Comparison of ENCODE assay signal across 20 cellular contexts in the genomic region with DNA sequence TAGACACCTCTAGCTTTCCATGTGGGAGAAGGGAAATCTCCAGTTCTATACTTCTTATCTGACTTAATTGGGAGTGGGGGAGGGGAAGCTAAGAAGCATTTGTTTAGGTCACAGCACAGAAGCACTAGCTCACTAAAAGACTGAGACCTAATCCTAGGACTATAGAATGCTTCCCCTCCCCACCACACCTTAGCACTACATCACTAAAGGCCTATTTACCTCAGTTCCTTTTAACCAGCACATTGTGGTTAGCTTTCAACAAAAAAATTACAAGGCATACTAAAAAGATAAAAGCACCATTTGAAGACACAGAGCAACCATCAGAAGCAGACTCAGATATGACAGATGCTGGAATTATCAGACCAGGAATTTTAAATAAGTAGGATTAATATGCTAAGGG. TPM values are rescaled to one million over a fixed set of nuclear protein-coding genes. Genes with fewer than 3 reads are reported as not detected.
DNase-seq lines count a peak whose midpoint lies in the region; ATAC-seq and TF ChIP-seq lines count a peak whose summit lies in the region.
"Had no signal": no experiment of that assay in that cellular context is flagged by ENCODE, and none has a peak within 500 bp of the region (broad histone marks: within the 10 kb centered on the region; RNA-seq: fewer than 3 reads in every experiment).

No MANE protein-coding gene starts in this region.

- H3K27me3 Mint-ChIP-seq in activated T-cell treated with anti-CD3 and anti-CD28 coated beads, Interleukin-2, amount 50 U/mL, for 72 hours (ENCODE audit: low read depth) = no peaks in the 10 kb centered on the region

- H3K9ac ChIP-seq in DND-41 (ENCODE audit: low read depth, low read length) = no peak overlapping the region
- H3K9ac ChIP-seq in mesendoderm (ENCODE audit: low read length) = no peak overlapping the region
- H3K9ac ChIP-seq: BLaER1 had no signal

- H3K27me3 ChIP-seq in DND-41 (ENCODE audit: insufficient read depth, low read length, poor library complexity) (no peaks in the 10 kb centered on the region), mesendoderm (ENCODE audit: insufficient read depth, low read length, poor library complexity) (no peaks in the 10 kb centered on the region)
- H3K27me3 ChIP-seq: BLaER1 had no signal

- no peak overlapping the region for H3K27ac ChIP-seq in DND-41 (ENCODE audit: low read length)
- no peak overlapping the region for H3K27ac ChIP-seq in mesendoderm (ENCODE audit: low read depth, low read length)
- H3K27ac ChIP-seq: BLaER1, HL-60 had no signal

- H2BK120ac ChIP-seq in mesendoderm (ENCODE audit: low read depth, low read length) = no peak overlapping the region

- no peak overlapping the region for H2BK5ac ChIP-seq in mesendoderm (ENCODE audit: low read length)

- no peak overlapping the region for H3K56ac ChIP-seq in mesendoderm (ENCODE audit: low read length)

- peaks cover 14 to 15% of the 10 kb centered on the region in 2 donors for H3K36me3 Mint-ChIP-seq in activated T-cell treated with anti-CD3 and anti-CD28 coated beads, Interleukin-2, amount 50 U/mL, for 72 hours (ENCODE audit: insufficient read depth in 2 of 2)

- H2AK5ac ChIP-seq in mesendoderm (ENCODE audit: low read length) = no peak overlapping the region

- no peak overlapping the region for H3K4ac ChIP-seq in mesendoderm (ENCODE audit: low read depth, low read length)

- H3K4me3 Mint-ChIP-seq in activated T-cell treated with anti-CD3 and anti-CD28 coated beads, Interleukin-2, amount 50 U/mL, for 72 hours = no peak overlapping the region
- H3K4me3 Mint-ChIP-seq: CD14-positive monocyte; CD8-positive, alpha-beta T cell had no signal

- H4K8ac ChIP-seq in mesendoderm (ENCODE audit: low read depth, low read length) = no peak overlapping the region

- H3K4me2 ChIP-seq in DND-41 (ENCODE audit: insufficient read depth, low read length) (no peak overlapping the region), mesendoderm (ENCODE audit: low read length) (no peak overlapping the region)
- H3K4me2 ChIP-seq: BLaER1 had no signal

- peaks cover 7% of the 10 kb centered on the region; the same call in 1 of the 2 replicates for H3K36me3 ChIP-seq in DND-41 (ENCODE audit: insufficient read depth, low read length)
- no peaks in the 10 kb centered on the region for H3K36me3 ChIP-seq in mesendoderm (ENCODE audit: control insufficient read depth, insufficient read depth, low read length)

- no peak overlapping the region for H3K27ac Mint-ChIP-seq in activated T-cell treated with anti-CD3 and anti-CD28 coated beads, Interleukin-2, amount 50 U/mL, for 72 hours
- H3K27ac Mint-ChIP-seq: CD14-positive monocyte; CD8-positive, alpha-beta T cell had no signal

- H2AFZ ChIP-seq in DND-41 (ENCODE audit: low read depth, low read length) = no peak overlapping the region

- H3K4me1 ChIP-seq in DND-41 (ENCODE audit: insufficient read depth, low read length) (no peaks in the 10 kb centered on the region), mesendoderm (ENCODE audit: control insufficient read depth, low read depth, low read length) (no peaks in the 10 kb centered on the region)
- H3K4me1 ChIP-seq: BLaER1 had no signal

- no peak overlapping the region for H4K5ac ChIP-seq in mesendoderm (ENCODE audit: low read length)

- H3K79me1 ChIP-seq in mesendoderm (ENCODE audit: low read length) = no peaks in the 10 kb centered on the region

- DNase-seq in DND-41 = no peak
- peak; percentile 57 for DNase-seq in Jurkat, Clone E6-1 (ENCODE audit: low read depth, low spot score)
- DNase-seq in OCI-M1 (lab: John Stamatoyannopoulos, UW) = peak; percentile 29
- peak; percentile 35 for DNase-seq in mesendoderm
- no peak for DNase-seq in activated T-cell treated with anti-CD3 and anti-CD28 coated beads, Interleukin-2, amount 50 U/mL, for 72 hours
- DNase-seq in NCI-H2171 treated with DMSO at 0.1 percent for 48 hours (lab: John Stamatoyannopoulos, UW) = no peak
- DNase-seq: 8988T; Calu3; CD8-positive, alpha-beta T cell; GDM1; HCEC 1CT; KBM-7 had no signal

- no peak overlapping the region for H3K18ac ChIP-seq in mesendoderm (ENCODE audit: low read length)

- peaks cover 6% of the 10 kb centered on the region for H3K4me1 Mint-ChIP-seq in activated T-cell treated with anti-CD3 and anti-CD28 coated beads, Interleukin-2, amount 50 U/mL, for 72 hours (ENCODE audit: low read depth)

- H4K20me1 ChIP-seq in DND-41 (ENCODE audit: insufficient read depth, low read length) = no peaks in the 10 kb centered on the region
- H4K20me1 ChIP-seq: BLaER1 had no signal

- peaks cover 4 to 10% of the 10 kb centered on the region in 2 donors for H3K9me3 Mint-ChIP-seq in activated T-cell treated with anti-CD3 and anti-CD28 coated beads, Interleukin-2, amount 50 U/mL, for 72 hours

- H2BK15ac ChIP-seq in mesendoderm (replicated peaks; ENCODE audit: low read depth) = no peak overlapping the region

- no peak overlapping the region for H3K23ac ChIP-seq in mesendoderm (ENCODE audit: low read length)

- TF ChIP-seq CTCF in DND-41 (IDR thresholded peaks at IDR 0.05; ENCODE audit: borderline replicate concordance, extremely low read depth, low read length, poor library complexity, severe bottlenecking) = no peak

- no peaks in the 10 kb centered on the region for H3K9me3 ChIP-seq in DND-41 (ENCODE audit: insufficient read depth, low read length, severe bottlenecking)
- H3K9me3 ChIP-seq: BLaER1 had no signal

- H3K4me3 ChIP-seq in DND-41 (ENCODE audit: low read depth in 1 of 2, low read length in 2 of 2) (no peak overlapping the region), mesendoderm (ENCODE audit: low read length) (no peak overlapping the region)
- no peak overlapping the region for H3K4me3 ChIP-seq in Jurkat, Clone E6-1 (ENCODE audit: low read length)
- H3K4me3 ChIP-seq: BLaER1 had no signal

- ATAC-seq in DND-41 (ENCODE audit: insufficient read depth, low read depth) = peak; percentile 61; the same call in 2 of the 3 replicates
- no peak for ATAC-seq in HG03378 (IDR thresholded peaks at IDR 0.05; ENCODE audit: unreplicated experiment)
- ATAC-seq in activated T-cell treated with anti-CD3 and anti-CD28 coated beads, Interleukin-2, amount 50 U/mL, for 72 hours (replicated peaks in 1 of 2) = no peak
- ATAC-seq: CD8-positive, alpha-beta T cell had no signal

- H3K79me2 ChIP-seq in DND-41 (ENCODE audit: insufficient read depth, low read length) (no peaks in the 10 kb centered on the region), mesendoderm (ENCODE audit: control insufficient read depth, insufficient read depth, low read length) (no peaks in the 10 kb centered on the region)

RNA-seq across cellular contexts. Expression of gene ADRA2A, which starts 53.8 kb away (rescaled TPM):
- polyA plus RNA-seq in Jurkat, Clone E6-1 (2012; ENCODE audit: insufficient read depth, insufficient read length) = not detected
- 0.73 TPM for polyA plus RNA-seq in mesendoderm (2013, experiment 1 of 2)
- 0.74 TPM for polyA plus RNA-seq in mesendoderm (2013, experiment 2 of 2)
- under 1 TPM in 1 of 2 donors, not detected in 1; 0.07 TPM for total RNA-seq in activated T-cell treated with anti-CD3 and anti-CD28 coated beads, Interleukin-2, amount 50 U/mL, for 72 hours
- total RNA-seq: A673; CD8-positive, alpha-beta T cell; Daoy; H4 had no signal
- polyA plus RNA-seq: AG04450, CD14-positive monocyte had no signal

Comparison
In these comparisons a context has a peak if more than half of its experiments do, and no peak if none do; other contexts are left out.
1. DNase-seq: peak in Jurkat, Clone E6-1 (single experiment), OCI-M1 (single experiment) and mesendoderm (single experiment); none in DND-41 (single experiment), activated T-cell treated with anti-CD3 and anti-CD28 coated beads, Interleukin-2, amount 50 U/mL, for 72 hours (0 of 2) and NCI-H2171 treated with DMSO at 0.1 percent for 48 hours (single experiment).